Comparison of ENCODE assay signal across 20 cellular contexts in the genomic region with DNA sequence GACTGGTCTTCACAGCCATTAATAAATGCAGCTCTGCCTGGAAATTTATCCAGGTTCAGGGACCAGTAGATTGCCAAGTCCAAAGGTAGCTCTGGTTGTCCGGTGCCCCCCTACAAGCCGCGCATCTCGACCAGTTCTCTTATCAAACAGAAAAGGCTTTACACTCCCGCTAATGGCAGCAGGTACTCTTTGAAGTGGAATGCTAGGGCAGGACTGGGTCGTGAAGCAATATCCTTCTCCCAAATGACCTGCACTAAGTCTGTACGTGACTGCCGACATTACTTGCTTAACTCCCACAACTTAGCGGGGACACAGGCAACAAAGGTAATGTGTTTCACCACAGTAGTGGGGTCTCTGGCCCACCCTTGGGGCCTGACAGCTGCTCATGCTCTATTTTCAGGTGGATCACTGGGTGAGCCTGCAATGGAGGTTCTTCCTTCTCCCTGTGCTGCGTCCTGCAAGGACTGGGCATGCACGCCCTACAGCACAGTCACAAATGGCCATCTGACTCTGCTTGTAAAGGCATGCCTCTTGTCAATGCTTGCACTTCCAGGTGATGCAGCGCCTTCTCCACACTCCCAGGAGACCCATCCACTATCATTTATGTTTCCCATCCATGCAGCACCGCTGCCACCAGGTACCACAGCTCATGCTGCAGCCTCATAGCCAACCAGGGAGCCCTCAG.
"Had no signal": no experiment of that assay in that cellular context is flagged by ENCODE, and none has a peak within 500 bp of the region (broad histone marks: within the 10 kb centered on the region; RNA-seq: fewer than 3 reads in every experiment).

No MANE protein-coding gene starts in this region.

- H3K4me1 ChIP-seq: sigmoid colon, stomach, transverse colon had no signal

- H3K27me3 Mint-ChIP-seq: naive thymus-derived CD8-positive, alpha-beta T cell had no signal

- FAIRE-seq: endometrium had no signal

- H3K4me3 ChIP-seq: esophagus squamous epithelium, heart left ventricle, mucosa of descending colon, sigmoid colon, skin epidermis, stomach, thoracic aorta, transverse colon had no signal

- H3K36me3 ChIP-seq: esophagus squamous epithelium, heart left ventricle, sigmoid colon, stomach, thoracic aorta, transverse colon had no signal

- H3K36me3 Mint-ChIP-seq: naive thymus-derived CD8-positive, alpha-beta T cell had no signal

- H3K9me3 ChIP-seq: esophagus squamous epithelium, heart left ventricle, mucosa of descending colon, sigmoid colon, stomach, thoracic aorta, transverse colon had no signal

- H3K27ac ChIP-seq: epithelial cell of prostate, sigmoid colon, stomach, thoracic aorta, transverse colon had no signal

- ATAC-seq: heart left ventricle; mucosa of descending colon; naive thymus-derived CD8-positive, alpha-beta T cell had no signal

- H3K4me3 Mint-ChIP-seq: naive thymus-derived CD8-positive, alpha-beta T cell had no signal

- H3K27me3 ChIP-seq: esophagus squamous epithelium, heart left ventricle, sigmoid colon, stomach, transverse colon had no signal

- DNase-seq: cortex of kidney; effector memory CD4-positive, alpha-beta T cell; esophagus squamous epithelium; foreskin melanocyte; heart left ventricle; hippocampal formation; kidney glomerular epithelial cell; mucosa of descending colon; naive thymus-derived CD8-positive, alpha-beta T cell; sigmoid colon; stimulated activated CD4-positive, alpha-beta T cell treated with anti-CD3 and anti-CD28 coated beads, Interleukin-2, amount 100 ng/mL, for 24 hours; stimulated activated CD4-positive, alpha-beta T cell treated with anti-CD3 and anti-CD28 coated beads, Interleukin-4, amount 100 ng/mL, for 4 hours; stimulated activated naive CD4-positive, alpha-beta T cell; stomach; substantia nigra; transverse colon had no signal
